11 cellular contexts compared by ENCODE assay signal in genomic region chr2:55590810-55591440, GRCh38. TPM values are rescaled to one million over a fixed set of nuclear protein-coding genes. Genes with fewer than 3 reads are reported as not detected.
A peak's percentile ranks its signal among the peaks of the same experiment; 100 is the strongest.
DNase-seq lines count a peak whose midpoint lies in the region; ATAC-seq and TF ChIP-seq lines count a peak whose summit lies in the region.
"Had no signal": no experiment of that assay in that cellular context is flagged by ENCODE, and none has a peak within 500 bp of the region (broad histone marks: within the 10 kb centered on the region; RNA-seq: fewer than 3 reads in every experiment).

No MANE protein-coding gene starts in this region.

- no peaks in the 10 kb centered on the region for H3K4me1 Mint-ChIP-seq in Caco-2 (ENCODE audit: low read depth, unreplicated experiment)

- no peak for TF ChIP-seq POLR2A in NB4 (IDR thresholded peaks at IDR 0.05; ENCODE audit: extremely low read depth, insufficient read length)

- TF ChIP-seq CTCF in NB4 (IDR thresholded peaks at IDR 0.05; ENCODE audit: low read depth, low read length), result no peak
- no peak for TF ChIP-seq CTCF in fibroblast of the aortic adventitia (IDR thresholded peaks at IDR 0.05; ENCODE audit: insufficient read depth, low read length)
- TF ChIP-seq CTCF in Caco-2 (IDR thresholded peaks at IDR 0.05; ENCODE audit: insufficient read depth in 1 of 2, low read depth in 1 of 2, low read length in 1 of 2, severe bottlenecking in 1 of 2, unreplicated experiment in 1 of 2), result no peak

- H3K9me3 Mint-ChIP-seq in Caco-2 (ENCODE audit: unreplicated experiment), result no peaks in the 10 kb centered on the region

- CTCF ChIA-PET in Caco-2 (lab: Charles Lee), result no interaction called here

- no TSS peak for BruUV-seq in Caco-2 (replicated peaks; lab: Mats Ljungman, UMichigan)

- no peaks in the 10 kb centered on the region for H3K27me3 Mint-ChIP-seq in Caco-2 (ENCODE audit: insufficient read depth, unreplicated experiment)

- no peaks in the 10 kb centered on the region for H3K4me1 ChIP-seq in Caco-2
- H3K4me1 ChIP-seq: parathyroid adenoma had no signal

- no peak overlapping the region for H3K4me3 ChIP-seq in NB4 (ENCODE audit: low read depth, low read length)
- no peak overlapping the region for H3K4me3 ChIP-seq in fibroblast of the aortic adventitia (ENCODE audit: low read depth, low read length)
- no peak overlapping the region for H3K4me3 ChIP-seq in Caco-2 (ENCODE audit: low read depth, low read length)
- H3K4me3 ChIP-seq: SK-N-MC had no signal

- H3K27ac Mint-ChIP-seq in Caco-2 (ENCODE audit: unreplicated experiment), result no peak overlapping the region

- intact Hi-C loops in Caco-2 (cut with micrococcal nuclease; ENCODE audit: unreplicated experiment), result no loop called here

- POLR2A ChIA-PET in Caco-2 (lab: Charles Lee), result no interaction called here

- ATAC-seq in GM21381 (IDR thresholded peaks at IDR 0.05; ENCODE audit: unreplicated experiment) (peak; percentile 70), GM19324 (IDR thresholded peaks at IDR 0.05; ENCODE audit: low FRiP score, unreplicated experiment) (no peak)

- no peaks in the 10 kb centered on the region for H3K27me3 ChIP-seq in Caco-2 (replicated peaks; ENCODE audit: control insufficient read depth, insufficient read depth, low read length)

- no peaks in the 10 kb centered on the region; the same call in 1 of the 2 replicates for H3K36me3 ChIP-seq in Caco-2 (ENCODE audit: control insufficient read depth, insufficient read depth, low read length)

- no peak overlapping the region for H3K4me3 Mint-ChIP-seq in Caco-2 (ENCODE audit: unreplicated experiment)

- peak; percentile 82 for DNase-seq in COLO829 (ENCODE audit: low spot score)
- peak; percentile 33 for DNase-seq in NB4 (ENCODE audit: low read depth)
- DNase-seq in fibroblast of the aortic adventitia (ENCODE audit: low read depth), result peak; percentile 7
- DNase-seq in Caco-2, result no peak
- no peak for DNase-seq in activated effector memory CD4-positive, alpha-beta T cell treated with Interleukin-2 at 50 U/mL for 16 hours
- DNase-seq in stimulated activated CD4-positive, alpha-beta T cell treated with anti-CD3 and anti-CD28 coated beads, Interleukin-12 subunit alpha, Interleukin-12 subunit beta, amount 100 ng/mL, for 4 hours, result no peak
- DNase-seq: cortex of kidney had no signal

- no peaks in the 10 kb centered on the region for H3K9me3 ChIP-seq in Caco-2

- peaks cover 40% of the 10 kb centered on the region for H3K36me3 Mint-ChIP-seq in Caco-2 (ENCODE audit: insufficient read depth, unreplicated experiment)

RNA-seq across cellular contexts. Expression of gene PPP4R3B, which starts 26.5 kb away (rescaled TPM):
- total RNA-seq in fibroblast of the aortic adventitia (ENCODE audit: low replicate concordance), result 57.1 and 74.9 TPM in 2 replicates
- 54.7 and 63.3 TPM in 2 replicates for total RNA-seq in Caco-2 (2022)

Comparison
In these comparisons a context has a peak if more than half of its experiments do, and no peak if none do; other contexts are left out.
1. DNase-seq: peak in COLO829 (single experiment), NB4 (single experiment) and fibroblast of the aortic adventitia (single experiment); none in Caco-2 (0 of 2), activated effector memory CD4-positive, alpha-beta T cell treated with Interleukin-2 at 50 U/mL for 16 hours (single experiment) and stimulated activated CD4-positive, alpha-beta T cell treated with anti-CD3 and anti-CD28 coated beads, Interleukin-12 subunit alpha, Interleukin-12 subunit beta, amount 100 ng/mL, for 4 hours (single experiment).